12 cellular contexts compared by ENCODE assay signal in the genomic region with DNA sequence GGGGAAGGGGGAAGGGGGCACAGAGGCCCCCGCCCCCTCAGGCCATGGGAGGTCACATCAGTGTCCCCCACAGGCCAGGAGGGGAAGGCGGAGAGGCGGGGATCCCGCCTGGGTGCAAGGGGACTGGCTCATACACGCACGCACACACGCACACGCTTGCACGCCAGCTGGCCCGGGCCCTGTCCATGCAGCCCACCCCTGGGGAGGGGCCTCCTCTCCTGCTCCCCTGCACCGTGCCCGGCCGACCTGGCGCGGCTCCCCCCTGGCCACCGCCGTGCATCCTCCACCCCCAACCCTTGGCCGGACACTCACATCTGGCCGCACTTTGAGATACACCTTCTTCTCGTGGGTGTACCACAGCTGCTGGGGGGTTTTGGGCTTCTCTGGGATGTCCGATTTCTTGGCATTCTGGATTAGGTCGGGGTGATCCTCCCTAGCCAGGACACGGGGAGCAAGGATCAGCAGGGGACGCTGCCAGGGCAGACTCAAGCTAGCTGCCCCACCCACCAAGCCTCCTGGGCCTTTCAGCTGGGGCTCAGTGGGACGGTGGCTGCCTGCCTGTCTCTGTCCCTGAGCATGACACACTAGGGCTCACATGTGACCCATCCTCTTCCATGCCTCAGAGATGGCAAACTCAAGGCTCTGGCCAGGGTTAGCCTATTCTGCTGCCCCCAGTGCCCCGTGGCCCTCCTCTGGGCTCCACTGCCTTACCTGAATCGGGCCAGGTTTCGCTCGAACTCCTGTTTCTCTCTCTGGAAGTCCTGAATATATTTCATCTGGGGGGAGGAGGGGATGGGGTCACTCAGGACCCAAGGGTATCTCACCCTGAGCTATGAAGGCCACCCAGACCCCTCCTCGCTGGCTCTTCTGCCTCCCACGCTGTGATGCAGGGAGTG. TPM values are rescaled to one million over a fixed set of nuclear protein-coding genes. Genes with fewer than 3 reads are reported as not detected.
DNase-seq lines count a peak whose midpoint lies in the region; ATAC-seq, FAIRE-seq and TF ChIP-seq lines count a peak whose summit lies in the region.
"Had no signal": no experiment of that assay in that cellular context is flagged by ENCODE, and none has a peak within 500 bp of the region (broad histone marks: within the 10 kb centered on the region; RNA-seq: fewer than 3 reads in every experiment).

No MANE protein-coding gene starts in this region.

- no peak for DNase-seq in CD4-positive, alpha-beta T cell
- DNase-seq in HCT116 (ENCODE audit: low read depth, low spot score) (no peak), K562 (ENCODE audit: extremely low read depth in 1 of 4, low spot score in 3 of 4) (peak in 2 of 4 experiments; percentile 31 to 37), germinal center (ENCODE audit: low spot score) (no peak), D341Med (ENCODE audit: low spot score) (no peak)
- DNase-seq: brain microvascular endothelial cell, kidney glomerular epithelial cell, testis had no signal

- H2AFZ ChIP-seq in HCT116 (ENCODE audit: low read depth, low read length, poor library complexity, severe bottlenecking) = no peak overlapping the region
- H2AFZ ChIP-seq in K562 (ENCODE audit: low read depth, low read length) = no peak overlapping the region

- H3K9me3 Mint-ChIP-seq in CD4-positive, alpha-beta T cell = no peaks in the 10 kb centered on the region

- no peak for FAIRE-seq in K562 (lab: Jason Lieb, UNC)

- H3K27me3 ChIP-seq in CD4-positive, alpha-beta T cell (ENCODE audit: control insufficient read depth, insufficient read depth, low read length) = no peaks in the 10 kb centered on the region
- no peaks in the 10 kb centered on the region for H3K27me3 ChIP-seq in HCT116 (ENCODE audit: insufficient read depth, low read length)
- no peaks in the 10 kb centered on the region for H3K27me3 ChIP-seq in K562 (ENCODE audit: control insufficient read depth in 2 of 2, insufficient read depth in 2 of 2, low read length in 2 of 2)
- H3K27me3 ChIP-seq: brain microvascular endothelial cell, testis had no signal

- BruUV-seq in HCT116 (replicated peaks; lab: Mats Ljungman, UMichigan) (no TSS peak), K562 (replicated peaks; lab: Mats Ljungman, UMichigan) (no TSS peak)

- H3K4me1 Mint-ChIP-seq in CD4-positive, alpha-beta T cell (ENCODE audit: low read depth) = peaks cover 54% of the 10 kb centered on the region

- peak overlapping the region; percentile 62 for H3K27ac ChIP-seq in CD4-positive, alpha-beta T cell (ENCODE audit: low read depth, low read length)
- H3K27ac ChIP-seq in HCT116 (ENCODE audit: low read depth, low read length) (peak overlapping the region; percentile 7; the same call in 1 of the 2 replicates), K562 (ENCODE audit: extremely low read depth, low read depth, low read length) (no peak overlapping the region)
- H3K27ac ChIP-seq: brain microvascular endothelial cell had no signal

- in situ Hi-C loops in K562 (cut with MboI) = loop anchor here (5.0 kb wide), 1 partner anchor 115 kb away; no protein-coding TSS in a partner anchor

- H3K9me1 ChIP-seq in K562 (ENCODE audit: control insufficient read depth, insufficient read depth, low read length) = peaks cover 4% of the 10 kb centered on the region

- H3K9me2 ChIP-seq in HCT116 (ENCODE audit: insufficient read depth) = no peaks in the 10 kb centered on the region

- H3K9ac ChIP-seq in HCT116 (ENCODE audit: low read length) = no peak overlapping the region
- H3K9ac ChIP-seq in K562 (ENCODE audit: insufficient read depth in 1 of 2, low read depth in 2 of 2, low read length in 2 of 2) = peak overlapping the region in 1 of 2 experiments; percentile 64; a peak in 2 of 4 replicates

- CTCF ChIA-PET in CD4-positive, alpha-beta T cell (lab: Charles Lee) = no interaction called here
- CTCF ChIA-PET in HCT116 (lab: Charles Lee) (no interaction called here), K562 (lab: Yijun Ruan, JAX; ENCODE audit: low intra/inter-chr PET ratio) (interaction anchor here (0.6 to 3.9 kb wide), 4 partner anchors 114 to 303 kb away, joined by 4 to 42 read pairs (median 26); a partner anchor contains a TSS)

- no peaks in the 10 kb centered on the region for H3K9me3 ChIP-seq in CD4-positive, alpha-beta T cell (ENCODE audit: control insufficient read depth, low read length)
- H3K9me3 ChIP-seq in HCT116 (ENCODE audit: control insufficient read depth in 1 of 2, insufficient read depth in 1 of 2, low read depth in 1 of 2, low read length in 2 of 2) (no peaks in the 10 kb centered on the region), K562 (replicated peaks; ENCODE audit: control insufficient read depth, insufficient read depth, low read depth, low read length) (no peaks in the 10 kb centered on the region)
- H3K9me3 ChIP-seq: testis had no signal

- no peak for ATAC-seq in CD4-positive, alpha-beta T cell (ENCODE audit: poor library complexity)
- ATAC-seq in HCT116 (no peak), K562 (peak; percentile 5), GM18870 (IDR thresholded peaks at IDR 0.05; ENCODE audit: unreplicated experiment) (no peak)

- peak overlapping the region; percentile 86 for H3K27ac Mint-ChIP-seq in CD4-positive, alpha-beta T cell

- peaks cover 77% of the 10 kb centered on the region for H3K36me3 Mint-ChIP-seq in CD4-positive, alpha-beta T cell (ENCODE audit: low read depth)

- TF ChIP-seq EP300 in K562 (IDR thresholded peaks at IDR 0.05; ENCODE audit: low read length) = no peak

- intact Hi-C loops in CD4-positive, alpha-beta T cell (cut with DNase I, micrococcal nuclease) = no loop called here
- intact Hi-C loops in HCT116 (cut with micrococcal nuclease) (loop anchor here (10.0 kb wide), 1 partner anchor 312 kb away; no protein-coding TSS in a partner anchor), K562 (cut with micrococcal nuclease) (no loop called here)

- H3K4me3 Mint-ChIP-seq in CD4-positive, alpha-beta T cell = no peak overlapping the region

- POLR2A ChIA-PET in CD4-positive, alpha-beta T cell (lab: Charles Lee) = interaction anchor here (0.9 to 5.1 kb wide), 5 partner anchors 8 to 113 kb away, joined by 3 to 84 read pairs (median 21); a partner anchor contains a TSS
- POLR2A ChIA-PET in HCT116 (lab: Charles Lee) = no interaction called here
- POLR2A ChIA-PET in K562 (lab: Yijun Ruan, JAX) = interaction anchor here (0.6 to 3.6 kb wide), 15 partner anchors 8 to 299 kb away, joined by 3 to 16 read pairs (median 4); a partner anchor contains a TSS

- WGBS in K562 (ENCODE audit: insufficient coverage, low coverage, missing lambda C conversion rate) = 90% methylated on average over 16 of the region's 31 CpGs

- H3K4me2 ChIP-seq in HCT116 (ENCODE audit: low read length) (no peak overlapping the region), K562 (ENCODE audit: insufficient read depth, low read length) (no peak overlapping the region)

- RAD21 ChIA-PET in HCT116 (lab: Charles Lee; ENCODE audit: low non-redundant PET in 1 of 2, low total read pairs in 2 of 2, uncharacterized antibody in 2 of 2, unreplicated experiment in 2 of 2) = no interaction called here

- no peaks in the 10 kb centered on the region for H4K20me1 ChIP-seq in HCT116 (ENCODE audit: insufficient read depth)
- peaks cover 12% of the 10 kb centered on the region for H4K20me1 ChIP-seq in K562 (replicated peaks; ENCODE audit: control insufficient read depth, insufficient read depth, low read length)

- no peaks in the 10 kb centered on the region for H3K27me3 Mint-ChIP-seq in CD4-positive, alpha-beta T cell

- H3K79me2 ChIP-seq in HCT116 (ENCODE audit: insufficient read depth, low read length) (peaks cover 36% of the 10 kb centered on the region), K562 (ENCODE audit: control insufficient read depth, insufficient read depth, low read length) (peaks cover 28% of the 10 kb centered on the region)

- no peak overlapping the region for H3K4me3 ChIP-seq in HCT116 (replicated peaks in 1 of 2; ENCODE audit: low read depth in 1 of 2, low read length in 2 of 2)
- no peak overlapping the region for H3K4me3 ChIP-seq in K562
- H3K4me3 ChIP-seq: testis had no signal

- H3K36me3 ChIP-seq in HCT116 (ENCODE audit: control insufficient read depth in 1 of 2, insufficient read depth in 2 of 2, low read length in 2 of 2) = peaks cover 23 to 56% of the 10 kb centered on the region in 2 experiments; a peak in 3 of 4 replicates
- H3K36me3 ChIP-seq in K562 (ENCODE audit: control insufficient read depth, insufficient read depth, low read length) = peaks cover 92% of the 10 kb centered on the region

- TF ChIP-seq POLR2A in HCT116 (IDR thresholded peaks at IDR 0.05; ENCODE audit: borderline replicate concordance, extremely low read depth, insufficient read depth, insufficient read length) (no peak), K562 (conservative IDR thresholded peaks at IDR 0.05) (peak; percentile 61)

- TF ChIP-seq CTCF in CD4-positive, alpha-beta T cell (IDR thresholded peaks at IDR 0.05) = no peak
- TF ChIP-seq CTCF in HCT116 (IDR thresholded peaks at IDR 0.05 in 2 of 3, conservative IDR thresholded peaks at IDR 0.05 in 1 of 3; ENCODE audit: borderline replicate concordance in 1 of 3, insufficient read depth in 1 of 3, low read depth in 2 of 3, low read length in 2 of 3) (no peak), K562 (IDR thresholded peaks at IDR 0.05 in 2 of 3, conservative IDR thresholded peaks at IDR 0.05 in 1 of 3; ENCODE audit: insufficient read depth in 2 of 3, low read depth in 1 of 3, low read length in 3 of 3) (no peak)

- TF ChIP-seq RAD21 in HCT116 (IDR thresholded peaks at IDR 0.05; ENCODE audit: low read depth) (no peak), K562 (CRISPR knock-in tag; conservative IDR thresholded peaks at IDR 0.05 in 1 of 2, IDR thresholded peaks at IDR 0.05 in 1 of 2) (no peak)

- H3K4me1 ChIP-seq in HCT116 (ENCODE audit: control insufficient read depth in 1 of 2, insufficient read depth in 2 of 2, low read length in 2 of 2) (peaks cover 26 to 47% of the 10 kb centered on the region in 2 experiments), K562 (replicated peaks in 1 of 2; ENCODE audit: control insufficient read depth in 2 of 2, insufficient read depth in 2 of 2, low read length in 2 of 2) (peaks cover 26 to 43% of the 10 kb centered on the region in 2 experiments)

RNA-seq across cellular contexts. Expression of a gene that starts 6.7 kb away (rescaled TPM):
- 100 to 1,000 TPM; 148 to 158 TPM for total RNA-seq in CD4-positive, alpha-beta T cell
- total RNA-seq in HCT116 (2021; ENCODE audit: unreplicated experiment) (84.3 TPM), K562 (2014; rRNA removed) (107 and 113 TPM in 2 replicates), K562 (2014; rRNA removed; fragmentation: Illumina TruSeq; extraction: Trizol) (50.3 and 53.8 TPM in 2 replicates), K562 (2015; rRNA removed; fragmentation: Illumina TruSeq; extraction: Trizol) (85.8 and 86.3 TPM in 2 replicates), K562 (2021) (90.1 and 93.9 TPM in 2 replicates)
- polyA plus RNA-seq in HCT116 (2012) = 43.2 and 52.2 TPM in 2 replicates
- 89.5 and 158 TPM in 2 replicates for total RNA-seq in K562 (2011; cell fraction: chromatin; rRNA removed; ENCODE audit: low replicate concordance)
- total RNA-seq in K562 (2011; cell fraction: nucleolus; rRNA removed) = 66.7 and 67.4 TPM in 2 replicates
- total RNA-seq in K562 (2011; cell fraction: nucleoplasm; rRNA removed) = 88.9 and 94.8 TPM in 2 replicates
- polyA plus RNA-seq in K562 (2011; rRNA removed) (28.5 and 31.4 TPM in 2 replicates), K562 (2014; fragmentation: Illumina TruSeq; extraction: Trizol) (96.5 and 110 TPM in 2 replicates), K562 (2014; fragmentation: Nextera tagmentation; extraction: Ambion mirVana) (1 to 10 TPM; 1.2 to 1.5 TPM), K562 (2014; rRNA removed) (75.8 and 83.6 TPM in 2 replicates)
- polyA plus RNA-seq in K562 (2011; cell fraction: cytosol; rRNA removed) = 15.1 and 15.4 TPM in 2 replicates
- 56.9 and 86.7 TPM in 2 replicates for polyA plus RNA-seq in K562 (2011; cell fraction: nucleus; rRNA removed)
- polyA plus RNA-seq in K562 (2012) = 61.3 and 68.3 TPM in 2 replicates
- polyA minus RNA-seq in K562 (2011; rRNA and poly(A)+ RNA removed) = 30.2 and 35.1 TPM in 2 replicates
- polyA minus RNA-seq in K562 (2011; cell fraction: cytosol; rRNA and poly(A)+ RNA removed) = 21.8 and 22.2 TPM in 2 replicates
- 34.5 and 53.5 TPM in 2 replicates for polyA minus RNA-seq in K562 (2011; cell fraction: nucleus; rRNA and poly(A)+ RNA removed)

RNA-seq across cellular contexts. Expression of a gene that starts 13.1 kb away (rescaled TPM):
- 10 to 100 TPM; 85.2 to 99.2 TPM for total RNA-seq in CD4-positive, alpha-beta T cell
- total RNA-seq in HCT116 (2021; ENCODE audit: unreplicated experiment) (86.7 TPM), K562 (2014; rRNA removed) (37.9 and 39.0 TPM in 2 replicates), K562 (2014; rRNA removed; fragmentation: Illumina TruSeq; extraction: Trizol) (22.7 and 23.9 TPM in 2 replicates), K562 (2015; rRNA removed; fragmentation: Illumina TruSeq; extraction: Trizol) (30.5 and 30.9 TPM in 2 replicates), K562 (2021) (56.4 and 66.1 TPM in 2 replicates)
- 47.9 and 51.0 TPM in 2 replicates for polyA plus RNA-seq in HCT116 (2012)
- 51.6 and 129 TPM in 2 replicates for total RNA-seq in K562 (2011; cell fraction: chromatin; rRNA removed; ENCODE audit: low replicate concordance)
- total RNA-seq in K562 (2011; cell fraction: nucleolus; rRNA removed) = 62.6 and 75.4 TPM in 2 replicates
- total RNA-seq in K562 (2011; cell fraction: nucleoplasm; rRNA removed) = 53.1 and 57.1 TPM in 2 replicates
- polyA plus RNA-seq in K562 (2011; rRNA removed) (31.5 and 33.2 TPM in 2 replicates), K562 (2014; fragmentation: Illumina TruSeq; extraction: Trizol) (39.1 and 39.4 TPM in 2 replicates), K562 (2014; fragmentation: Nextera tagmentation; extraction: Ambion mirVana) (under 1 TPM; 0.62 to 0.90 TPM), K562 (2014; rRNA removed) (34.9 and 45.5 TPM in 2 replicates)
- 36.0 and 37.1 TPM in 2 replicates for polyA plus RNA-seq in K562 (2011; cell fraction: cytosol; rRNA removed)
- 79.2 and 91.4 TPM in 2 replicates for polyA plus RNA-seq in K562 (2011; cell fraction: nucleus; rRNA removed)
- 32.1 and 40.8 TPM in 2 replicates for polyA plus RNA-seq in K562 (2012)
- polyA minus RNA-seq in K562 (2011; rRNA and poly(A)+ RNA removed) = 42.8 and 44.3 TPM in 2 replicates
- polyA minus RNA-seq in K562 (2011; cell fraction: cytosol; rRNA and poly(A)+ RNA removed) = 17.8 and 23.8 TPM in 2 replicates
- 35.0 and 46.0 TPM in 2 replicates for polyA minus RNA-seq in K562 (2011; cell fraction: nucleus; rRNA and poly(A)+ RNA removed)

RNA-seq across cellular contexts. Expression of a gene that starts 26.0 kb away (rescaled TPM):
- total RNA-seq in CD4-positive, alpha-beta T cell = 10 to 100 TPM; 33.3 to 34.8 TPM
- total RNA-seq in HCT116 (2021; ENCODE audit: unreplicated experiment) (25.1 TPM), K562 (2014; rRNA removed) (16.3 and 25.4 TPM in 2 replicates), K562 (2014; rRNA removed; fragmentation: Illumina TruSeq; extraction: Trizol) (8.4 and 9.7 TPM in 2 replicates), K562 (2015; rRNA removed; fragmentation: Illumina TruSeq; extraction: Trizol) (15.6 and 15.8 TPM in 2 replicates), K562 (2021) (20.3 and 21.1 TPM in 2 replicates)
- polyA plus RNA-seq in HCT116 (2012) = 23.8 and 26.2 TPM in 2 replicates
- 38.1 and 99.8 TPM in 2 replicates for total RNA-seq in K562 (2011; cell fraction: chromatin; rRNA removed; ENCODE audit: low replicate concordance)
- 73.8 and 91.2 TPM in 2 replicates for total RNA-seq in K562 (2011; cell fraction: nucleolus; rRNA removed)
- 60.6 and 66.9 TPM in 2 replicates for total RNA-seq in K562 (2011; cell fraction: nucleoplasm; rRNA removed)
- polyA plus RNA-seq in K562 (2011; rRNA removed) (24.1 and 29.5 TPM in 2 replicates), K562 (2014; fragmentation: Illumina TruSeq; extraction: Trizol) (24.0 and 26.8 TPM in 2 replicates), K562 (2014; fragmentation: Nextera tagmentation; extraction: Ambion mirVana) (1 to 10 TPM; 4.1 to 6.2 TPM), K562 (2014; rRNA removed) (27.3 and 29.8 TPM in 2 replicates)
- polyA plus RNA-seq in K562 (2011; cell fraction: cytosol; rRNA removed) = 31.6 and 38.9 TPM in 2 replicates
- polyA plus RNA-seq in K562 (2011; cell fraction: nucleus; rRNA removed) = 115 and 122 TPM in 2 replicates
- 20.3 and 28.3 TPM in 2 replicates for polyA plus RNA-seq in K562 (2012)
- polyA minus RNA-seq in K562 (2011; rRNA and poly(A)+ RNA removed) = 10.3 and 12.0 TPM in 2 replicates
- 7.9 and 10.4 TPM in 2 replicates for polyA minus RNA-seq in K562 (2011; cell fraction: cytosol; rRNA and poly(A)+ RNA removed)
- polyA minus RNA-seq in K562 (2011; cell fraction: nucleus; rRNA and poly(A)+ RNA removed) = 13.3 and 18.0 TPM in 2 replicates

RNA-seq across cellular contexts. Expression of a gene that starts 42.3 kb away (rescaled TPM):
- under 1 TPM in 1 of 2 experiments, not detected in 1; 0.11 TPM for total RNA-seq in CD4-positive, alpha-beta T cell
- total RNA-seq in HCT116 (2021; ENCODE audit: unreplicated experiment) (0.37 TPM), K562 (2014; rRNA removed) (not detected in 2 replicates), K562 (2014; rRNA removed; fragmentation: Illumina TruSeq; extraction: Trizol) (not detected in 2 replicates), K562 (2015; rRNA removed; fragmentation: Illumina TruSeq; extraction: Trizol) (not detected in 2 replicates), K562 (2021) (not detected in 2 replicates)
- 0.50 and 0.72 TPM in 2 replicates for polyA plus RNA-seq in HCT116 (2012)
- 0.44 TPM in 1 of 2 replicates, not detected in the other for total RNA-seq in K562 (2011; cell fraction: chromatin; rRNA removed; ENCODE audit: low replicate concordance)
- 0.33 and 0.39 TPM in 2 replicates for total RNA-seq in K562 (2011; cell fraction: nucleolus; rRNA removed)
- 0.31 TPM in 1 of 2 replicates, not detected in the other for total RNA-seq in K562 (2011; cell fraction: nucleoplasm; rRNA removed)
- polyA plus RNA-seq in K562 (2011; rRNA removed) (0.07 and 0.14 TPM in 2 replicates), K562 (2014; fragmentation: Illumina TruSeq; extraction: Trizol) (not detected in 2 replicates), K562 (2014; fragmentation: Nextera tagmentation; extraction: Ambion mirVana) (under 1 TPM in 1 of 2 experiments, not detected in 1; 0.03 TPM), K562 (2014; rRNA removed) (0.23 TPM in 1 of 2 replicates, not detected in the other)
- 0.03 and 0.04 TPM in 2 replicates for polyA plus RNA-seq in K562 (2011; cell fraction: cytosol; rRNA removed)
- 0.07 and 0.24 TPM in 2 replicates for polyA plus RNA-seq in K562 (2011; cell fraction: nucleus; rRNA removed)
- 1.0 and 1.8 TPM in 2 replicates for polyA plus RNA-seq in K562 (2012)
- not detected in 2 replicates for polyA minus RNA-seq in K562 (2011; rRNA and poly(A)+ RNA removed)
- not detected in 2 replicates for polyA minus RNA-seq in K562 (2011; cell fraction: cytosol; rRNA and poly(A)+ RNA removed)
- polyA minus RNA-seq in K562 (2011; cell fraction: nucleus; rRNA and poly(A)+ RNA removed) = not detected in 2 replicates
- total RNA-seq: LHCN-M2 had no signal
- polyA plus RNA-seq: neural cell had no signal

RNA-seq across cellular contexts. Expression of a gene that starts 55.2 kb away (rescaled TPM):
- total RNA-seq in CD4-positive, alpha-beta T cell = not detected
- 0.22 TPM for total RNA-seq in HCT116 (2021; ENCODE audit: unreplicated experiment)
- polyA plus RNA-seq in HCT116 (2012) = 0.03 TPM in 1 of 2 replicates, not detected in the other
- 2.0 and 2.5 TPM in 2 replicates for total RNA-seq in K562 (2011; cell fraction: chromatin; rRNA removed; ENCODE audit: low replicate concordance)
- 3.3 and 4.1 TPM in 2 replicates for total RNA-seq in K562 (2011; cell fraction: nucleolus; rRNA removed)
- 2.4 and 4.0 TPM in 2 replicates for total RNA-seq in K562 (2011; cell fraction: nucleoplasm; rRNA removed)
- total RNA-seq in K562 (2014; rRNA removed) = 0.53 and 1.00 TPM in 2 replicates
- 0.25 and 0.32 TPM in 2 replicates for total RNA-seq in K562 (2014; rRNA removed; fragmentation: Illumina TruSeq; extraction: Trizol)
- total RNA-seq in K562 (2015; rRNA removed; fragmentation: Illumina TruSeq; extraction: Trizol) = 0.14 and 0.19 TPM in 2 replicates
- 0.81 and 0.84 TPM in 2 replicates for total RNA-seq in K562 (2021)
- polyA plus RNA-seq in K562 (2011; rRNA removed) = 0.71 and 0.80 TPM in 2 replicates
- 0.68 and 1.3 TPM in 2 replicates for polyA plus RNA-seq in K562 (2011; cell fraction: cytosol; rRNA removed)
- 0.21 and 1.1 TPM in 2 replicates for polyA plus RNA-seq in K562 (2011; cell fraction: nucleus; rRNA removed)
- 0.65 and 3.0 TPM in 2 replicates for polyA plus RNA-seq in K562 (2012)
- 0.61 and 0.88 TPM in 2 replicates for polyA plus RNA-seq in K562 (2014; fragmentation: Illumina TruSeq; extraction: Trizol)
- under 1 TPM; 0.22 to 0.37 TPM for polyA plus RNA-seq in K562 (2014; fragmentation: Nextera tagmentation; extraction: Ambion mirVana)
- polyA plus RNA-seq in K562 (2014; rRNA removed) = 0.53 and 0.57 TPM in 2 replicates
- polyA minus RNA-seq in K562 (2011; rRNA and poly(A)+ RNA removed) = 0.45 and 0.98 TPM in 2 replicates
- 0.46 and 0.67 TPM in 2 replicates for polyA minus RNA-seq in K562 (2011; cell fraction: cytosol; rRNA and poly(A)+ RNA removed)
- polyA minus RNA-seq in K562 (2011; cell fraction: nucleus; rRNA and poly(A)+ RNA removed) = 0.11 and 0.40 TPM in 2 replicates
- total RNA-seq: glomerular endothelial cell, LHCN-M2 had no signal
